18 cellular contexts compared by ENCODE assay signal in the genomic region with DNA sequence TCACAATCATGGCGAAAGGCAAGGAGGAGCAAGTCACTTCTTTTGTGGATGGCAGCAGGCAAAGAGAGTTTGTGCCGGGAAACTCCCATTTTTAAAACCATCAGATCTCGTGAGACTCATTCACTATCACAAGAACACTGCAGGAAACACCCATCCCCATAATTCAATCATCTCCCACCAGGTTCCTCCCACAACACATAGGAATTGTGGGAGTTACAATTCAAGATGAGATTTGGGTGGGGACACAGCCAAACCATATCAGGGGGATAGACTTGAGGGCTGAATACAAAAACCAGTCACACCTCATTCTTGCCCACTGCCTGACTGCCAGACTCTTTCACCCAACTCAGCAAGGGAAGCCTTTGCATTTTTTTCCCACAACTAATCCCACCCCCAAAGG. TPM values are rescaled to one million over a fixed set of nuclear protein-coding genes. Genes with fewer than 3 reads are reported as not detected.
A peak's percentile ranks its signal among the peaks of the same experiment; 100 is the strongest.
DNase-seq lines count a peak whose midpoint lies in the region; ATAC-seq, FAIRE-seq and TF ChIP-seq lines count a peak whose summit lies in the region.
"Not testable (repeated sequence)": the region's sequence is repeated elsewhere in the genome, so short reads cannot be mapped to it uniquely, and the experiment has no call there.
"Had no signal": no experiment of that assay in that cellular context is flagged by ENCODE, and none has a peak within 500 bp of the region (broad histone marks: within the 10 kb centered on the region; RNA-seq: fewer than 3 reads in every experiment).

No MANE protein-coding gene starts in this region.

- TF ChIP-seq POLR2A in K562 (conservative IDR thresholded peaks at IDR 0.05); sigmoid colon (IDR thresholded peaks at IDR 0.05): not testable (repeated sequence)

- not testable (repeated sequence) for TF ChIP-seq CTCF in HEK293 (tag by site-specific recombination; IDR thresholded peaks at IDR 0.05); K562 (IDR thresholded peaks at IDR 0.05 in 2 of 3, conservative IDR thresholded peaks at IDR 0.05 in 1 of 3; ENCODE audit: insufficient read depth in 2 of 3, low read depth in 1 of 3, low read length in 3 of 3); sigmoid colon (IDR thresholded peaks at IDR 0.05)

- H3K4me1 Mint-ChIP-seq in natural killer cell treated with Interleukin-12 subunit alpha and Interleukin-12 subunit beta and Interleukin-15 and Interleukin-18, amount 100 ng/mL, for 72 hours (ENCODE audit: low read depth in 2 of 2): not testable (repeated sequence)

- not testable (repeated sequence) for H3K4me3 ChIP-seq in HEK293 (ENCODE audit: low read depth, low read length); K562; sigmoid colon

- H3K4me1 ChIP-seq in HEK293 (ENCODE audit: control insufficient read depth, insufficient read depth, low read length); K562 (replicated peaks in 1 of 2; ENCODE audit: control insufficient read depth in 2 of 2, insufficient read depth in 2 of 2, low read length in 2 of 2): not testable (repeated sequence)
- H3K4me1 ChIP-seq in sigmoid colon: peaks cover 0 to 25% (median 22%) of the 10 kb centered on the region in 4 donors

- not testable (repeated sequence) for TF ChIP-seq EP300 in K562 (IDR thresholded peaks at IDR 0.05; ENCODE audit: low read length); sigmoid colon (IDR thresholded peaks at IDR 0.05)

- not testable (repeated sequence) for H3K27ac ChIP-seq in HEK293 (ENCODE audit: extremely low read depth, low read depth, low read length); K562 (ENCODE audit: extremely low read depth, low read depth, low read length); sigmoid colon

- H4K20me1 ChIP-seq in K562 (replicated peaks; ENCODE audit: control insufficient read depth, insufficient read depth, low read length): not testable (repeated sequence)

- not testable (repeated sequence) for H3K9me3 Mint-ChIP-seq in natural killer cell treated with Interleukin-12 subunit alpha and Interleukin-12 subunit beta and Interleukin-15 and Interleukin-18, amount 100 ng/mL, for 72 hours

- H3K27ac Mint-ChIP-seq in natural killer cell treated with Interleukin-12 subunit alpha and Interleukin-12 subunit beta and Interleukin-15 and Interleukin-18, amount 100 ng/mL, for 72 hours: not testable (repeated sequence)

- not testable (repeated sequence) for BruUV-seq in K562 (replicated peaks; lab: Mats Ljungman, UMichigan)

- not testable (repeated sequence) for H3K9ac ChIP-seq in K562 (ENCODE audit: insufficient read depth in 1 of 2, low read depth in 2 of 2, low read length in 2 of 2)

- DNase-seq in activated effector memory CD4-positive, alpha-beta T cell treated with anti-CD3 and anti-CD28 coated beads, Interleukin-2, amount 50 U/mL, for 16 hours: peak; percentile 8
- DNase-seq in K562 (ENCODE audit: extremely low read depth in 1 of 4, low spot score in 3 of 4): not testable (repeated sequence)
- peak; percentile 10 for DNase-seq in natural killer cell treated with Interleukin-12 subunit alpha and Interleukin-12 subunit beta and Interleukin-15 and Interleukin-18, amount 100 ng/mL, for 72 hours (ENCODE audit: low spot score)
- DNase-seq in sciatic nerve (ENCODE audit: low spot score): peak; percentile 1
- DNase-seq in sigmoid colon: peak; percentile 2

- POLR2A ChIA-PET in HEK293 (lab: Yijun Ruan, JAX); K562 (lab: Yijun Ruan, JAX): not testable (repeated sequence)

- CTCF ChIA-PET in HEK293 (lab: Yijun Ruan, JAX): interaction anchor here (2.2 kb wide), 1 partner anchor 10 kb away, joined by 17 read pairs; no protein-coding TSS in a partner anchor
- CTCF ChIA-PET in K562 (lab: Yijun Ruan, JAX; ENCODE audit: low intra/inter-chr PET ratio): not testable (repeated sequence)

- WGBS in K562 (ENCODE audit: insufficient coverage, low coverage, missing lambda C conversion rate): 0% methylated on average over 3 of the region's 3 CpGs
- 92 to 93% methylated on average over 3 of the region's 3 CpGs for WGBS in sigmoid colon, 2 donors

- H3K79me2 ChIP-seq in K562 (ENCODE audit: control insufficient read depth, insufficient read depth, low read length): not testable (repeated sequence)

- not testable (repeated sequence) for ATAC-seq in K562; natural killer cell treated with Interleukin-12 subunit alpha and Interleukin-12 subunit beta and Interleukin-15 and Interleukin-18, amount 100 ng/mL, for 72 hours; sciatic nerve

- peaks cover 49 to 88% of the 10 kb centered on the region in 2 experiments for H3K27me3 ChIP-seq in K562 (ENCODE audit: control insufficient read depth in 2 of 2, insufficient read depth in 2 of 2, low read length in 2 of 2)
- H3K27me3 ChIP-seq in sigmoid colon: not testable (repeated sequence)

- TF ChIP-seq RAD21 in K562 (CRISPR knock-in tag; conservative IDR thresholded peaks at IDR 0.05 in 1 of 2, IDR thresholded peaks at IDR 0.05 in 1 of 2): not testable (repeated sequence)

- not testable (repeated sequence) for H3K4me2 ChIP-seq in K562 (ENCODE audit: insufficient read depth, low read length)

- H3K36me3 Mint-ChIP-seq in natural killer cell treated with Interleukin-12 subunit alpha and Interleukin-12 subunit beta and Interleukin-15 and Interleukin-18, amount 100 ng/mL, for 72 hours: not testable (repeated sequence)

- H3K9me3 ChIP-seq in HEK293 (ENCODE audit: control insufficient read depth, insufficient read depth, low read depth, low read length); K562 (replicated peaks; ENCODE audit: control insufficient read depth, insufficient read depth, low read depth, low read length); sigmoid colon: not testable (repeated sequence)

- in situ Hi-C loops in K562 (cut with MboI): not testable (repeated sequence)

- not testable (repeated sequence) for H3K36me3 ChIP-seq in HEK293 (ENCODE audit: control insufficient read depth in 2 of 2, insufficient read depth in 1 of 2, low read length in 2 of 2); K562 (ENCODE audit: control insufficient read depth, insufficient read depth, low read length); sigmoid colon

- not testable (repeated sequence) for H3K4me3 Mint-ChIP-seq in natural killer cell treated with Interleukin-12 subunit alpha and Interleukin-12 subunit beta and Interleukin-15 and Interleukin-18, amount 100 ng/mL, for 72 hours

- H3K27me3 Mint-ChIP-seq in natural killer cell treated with Interleukin-12 subunit alpha and Interleukin-12 subunit beta and Interleukin-15 and Interleukin-18, amount 100 ng/mL, for 72 hours: not testable (repeated sequence)

- not testable (repeated sequence) for H3K9me1 ChIP-seq in K562 (ENCODE audit: control insufficient read depth, insufficient read depth, low read length)

- intact Hi-C loops in K562 (cut with micrococcal nuclease); sciatic nerve (cut with DNase I); sigmoid colon (cut with DNase I): not testable (repeated sequence)

- H2AFZ ChIP-seq in K562 (ENCODE audit: low read depth, low read length): not testable (repeated sequence)

- not testable (repeated sequence) for FAIRE-seq in K562 (lab: Jason Lieb, UNC)

TF ChIP-seq in HEK293, 187 proteins besides CTCF, POLR2A, EP300 and RAD21:
- peak; percentile 52 for TF ChIP-seq ZFHX2 (tag by site-specific recombination; conservative IDR thresholded peaks at IDR 0.05)
- TF ChIP-seq EGR2 (tag by site-specific recombination; IDR thresholded peaks at IDR 0.05; ENCODE audit: low read depth): peak; percentile 62

TF ChIP-seq in K562, 482 proteins besides CTCF, POLR2A, EP300 and RAD21:
- peak; percentile 19 for TF ChIP-seq MEIS2 (IDR thresholded peaks at IDR 0.05; ENCODE audit: partially characterized antibody)

RNA-seq across cellular contexts. Expression of a gene that starts 50.4 kb away (rescaled TPM):
- total RNA-seq in K562 (2011; cell fraction: chromatin; rRNA removed; ENCODE audit: low replicate concordance): not detected in 2 replicates
- not detected in 2 replicates for total RNA-seq in K562 (2011; cell fraction: nucleolus; rRNA removed)
- not detected in 2 replicates for total RNA-seq in K562 (2011; cell fraction: nucleoplasm; rRNA removed)
- total RNA-seq in K562 (2014; rRNA removed): not detected in 2 replicates
- total RNA-seq in K562 (2014; rRNA removed; fragmentation: Illumina TruSeq; extraction: Trizol): not detected in 2 replicates
- not detected in 2 replicates for total RNA-seq in K562 (2015; rRNA removed; fragmentation: Illumina TruSeq; extraction: Trizol)
- not detected in 2 replicates for total RNA-seq in K562 (2021)
- not detected in 2 replicates for polyA plus RNA-seq in K562 (2011; rRNA removed)
- not detected in 2 replicates for polyA plus RNA-seq in K562 (2011; cell fraction: cytosol; rRNA removed)
- polyA plus RNA-seq in K562 (2011; cell fraction: nucleus; rRNA removed): not detected in 2 replicates
- not detected in 2 replicates for polyA plus RNA-seq in K562 (2012)
- polyA plus RNA-seq in K562 (2014; fragmentation: Illumina TruSeq; extraction: Trizol): not detected in 2 replicates
- not detected for polyA plus RNA-seq in K562 (2014; fragmentation: Nextera tagmentation; extraction: Ambion mirVana)
- polyA plus RNA-seq in K562 (2014; rRNA removed): not detected in 2 replicates
- polyA minus RNA-seq in K562 (2011; rRNA and poly(A)+ RNA removed): not detected in 2 replicates
- polyA minus RNA-seq in K562 (2011; cell fraction: cytosol; rRNA and poly(A)+ RNA removed): not detected in 2 replicates
- polyA minus RNA-seq in K562 (2011; cell fraction: nucleus; rRNA and poly(A)+ RNA removed): not detected in 2 replicates
- total RNA-seq in natural killer cell treated with Interleukin-12 subunit alpha and Interleukin-12 subunit beta and Interleukin-15 and Interleukin-18, amount 100 ng/mL, for 72 hours: not detected
- 7.8 TPM for total RNA-seq in sciatic nerve
- total RNA-seq in sigmoid colon: 10 to 100 TPM in 3 of 4 donors, 1 to 10 TPM in 1; 3.9 to 16.9 (median 13.6) TPM
- 1 to 10 TPM in 1 of 3 donors, under 1 TPM in 2; under 0.01 to 7.2 (median 0.23) TPM for polyA plus RNA-seq in sigmoid colon
- total RNA-seq: A172; Calu3; CD4-positive, alpha-beta memory T cell; CD4-positive, alpha-beta T cell; CD4-positive, CD25-positive, alpha-beta regulatory T cell; CD8-positive, alpha-beta memory T cell; CD8-positive, alpha-beta T cell; Daoy had no signal
- polyA plus RNA-seq: A549, AG04450, BJ, CD14-positive monocyte had no signal
